28 cellular contexts compared by ENCODE assay signal in the genomic region with DNA sequence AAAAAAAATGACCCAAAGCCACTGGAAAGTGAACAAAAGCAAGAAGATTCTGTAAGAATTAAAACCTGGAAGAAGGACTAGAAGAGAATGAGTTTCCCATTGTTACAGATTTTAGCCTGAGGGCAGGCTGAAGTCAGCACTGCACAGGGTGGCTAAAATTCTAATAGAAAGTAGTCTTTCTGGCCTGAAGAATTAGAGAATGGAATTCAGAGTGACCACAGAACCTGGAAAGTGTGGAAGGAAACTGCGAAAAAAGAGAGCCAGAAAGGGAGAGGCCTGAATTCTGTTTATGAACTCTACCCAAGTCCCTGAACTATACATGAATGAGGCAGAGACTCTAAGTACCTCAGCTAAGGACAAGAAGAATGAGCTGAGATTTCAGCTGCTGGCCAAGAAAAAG. TPM values are rescaled to one million over a fixed set of nuclear protein-coding genes. Genes with fewer than 3 reads are reported as not detected.
DNase-seq lines count a peak whose midpoint lies in the region; FAIRE-seq and TF ChIP-seq lines count a peak whose summit lies in the region.
"Had no signal": no experiment of that assay in that cellular context is flagged by ENCODE, and none has a peak within 500 bp of the region (broad histone marks: within the 10 kb centered on the region; RNA-seq: fewer than 3 reads in every experiment).

No MANE protein-coding gene starts in this region.

- H3K4me1 ChIP-seq in PC-9 (replicated peaks; ENCODE audit: insufficient read depth) (peaks cover 10% of the 10 kb centered on the region), H1 (replicated peaks in 1 of 4; ENCODE audit: control insufficient read depth in 3 of 4, insufficient read depth in 4 of 4, low read length in 3 of 4) (no peaks in the 10 kb centered on the region), neural progenitor cell (no peaks in the 10 kb centered on the region), right atrium auricular region (no peaks in the 10 kb centered on the region)
- H3K4me1 ChIP-seq: foreskin keratinocyte had no signal

- POLR2A ChIA-PET in PC-9 (lab: Charles Lee; ENCODE audit: unreplicated experiment) (no interaction called here), H1 (lab: Charles Lee; ENCODE audit: partially characterized antibody) (no interaction called here)

- H3K23ac ChIP-seq in H1 (ENCODE audit: insufficient read length), result no peak overlapping the region

- H3K56ac ChIP-seq in H1 (replicated peaks; ENCODE audit: insufficient read length, low read depth, low read length), result no peak overlapping the region

- TF ChIP-seq POLR2A in H1 (IDR thresholded peaks at IDR 0.05; ENCODE audit: control extremely low read depth in 1 of 2, low read depth in 2 of 2, low read length in 2 of 2), result no peak

- H3K36me3 ChIP-seq in PC-9 (ENCODE audit: low read depth), result no peaks in the 10 kb centered on the region
- no peaks in the 10 kb centered on the region for H3K36me3 ChIP-seq in H1 (ENCODE audit: control insufficient read depth in 2 of 4, insufficient read depth in 4 of 4, low read length in 3 of 4)
- H3K36me3 ChIP-seq in neural progenitor cell, result no peaks in the 10 kb centered on the region
- H3K36me3 ChIP-seq in right atrium auricular region, result no peaks in the 10 kb centered on the region
- H3K36me3 ChIP-seq: MG63 had no signal

- H3F3A ChIP-seq in PC-9 (ENCODE audit: insufficient read depth, low read depth), result no peaks in the 10 kb centered on the region
- H3F3A ChIP-seq in neural progenitor cell (ENCODE audit: low read depth), result no peaks in the 10 kb centered on the region

- no peak overlapping the region for H4K5ac ChIP-seq in H1 (ENCODE audit: insufficient read length, low read depth, low read length)

- 93% methylated on average over 1 of the region's 1 CpG; no CpG with 5 or more reads in 1 of the 2 experiments for WGBS in H1 (ENCODE audit: extremely low coverage in 1 of 2, insufficient coverage in 1 of 2, insufficient read length in 1 of 2, insufficient replicate concordance in 2 of 2, low coverage in 1 of 2, low lambda C conversion rate in 2 of 2, missing lambda C conversion rate in 1 of 2), 2 experiments

- H2BK120ac ChIP-seq in H1 (replicated peaks; ENCODE audit: low read depth, low read length), result no peak overlapping the region

- H3K27ac ChIP-seq in PC-9 (no peak overlapping the region), H1 (ENCODE audit: low read depth, low read length) (no peak overlapping the region), neural progenitor cell (no peak overlapping the region), coronary artery (no peak overlapping the region), right atrium auricular region (no peak overlapping the region)
- H3K27ac ChIP-seq: foreskin keratinocyte had no signal

- TF ChIP-seq RAD21 in H1 (IDR thresholded peaks at IDR 0.05 in 1 of 2, conservative IDR thresholded peaks at IDR 0.05 in 1 of 2; ENCODE audit: low read depth in 2 of 2, low read length in 2 of 2), result no peak

- no peak overlapping the region for H2BK12ac ChIP-seq in H1 (ENCODE audit: low read depth, low read length)

- H3K9me3 Mint-ChIP-seq in neural progenitor cell, result peaks cover 2% of the 10 kb centered on the region
- H3K9me3 Mint-ChIP-seq: activated naive CD4-positive, alpha-beta T cell treated with anti-CD3 and anti-CD28 coated beads, Interleukin-2, amount 50 U/mL, for 24 hours; activated T-cell treated with anti-CD3 and anti-CD28 coated beads, Interleukin-2, amount 50 U/mL, for 72 hours; CD8-positive, alpha-beta T cell; IgD-negative memory B cell; natural killer cell treated with Interleukin-12 subunit alpha and Interleukin-12 subunit beta and Interleukin-15 and Interleukin-18, amount 100 ng/mL, for 72 hours had no signal

- no peak for TF ChIP-seq EP300 in H1 (IDR thresholded peaks at IDR 0.05; ENCODE audit: borderline replicate concordance in 1 of 2, low read depth in 2 of 2, low read length in 2 of 2)

- no peak overlapping the region for H2BK5ac ChIP-seq in H1 (ENCODE audit: low read depth, low read length)

- H3K4me1 Mint-ChIP-seq in neural progenitor cell, result no peaks in the 10 kb centered on the region
- H3K4me1 Mint-ChIP-seq: activated naive CD4-positive, alpha-beta T cell treated with anti-CD3 and anti-CD28 coated beads, Interleukin-2, amount 50 U/mL, for 24 hours; brain; IgD-negative memory B cell had no signal

- no peak overlapping the region for H3K4me3 ChIP-seq in PC-9
- no peak overlapping the region for H3K4me3 ChIP-seq in H1 (ENCODE audit: extremely low read depth in 1 of 4, insufficient read depth in 2 of 4, low read depth in 3 of 4, low read length in 4 of 4)
- no peak overlapping the region for H3K4me3 ChIP-seq in neural progenitor cell
- H3K4me3 ChIP-seq in coronary artery, result no peak overlapping the region
- no peak overlapping the region for H3K4me3 ChIP-seq in right atrium auricular region
- H3K4me3 ChIP-seq: MG63 had no signal

- no peaks in the 10 kb centered on the region for H3K36me3 Mint-ChIP-seq in neural progenitor cell
- H3K36me3 Mint-ChIP-seq: activated naive CD4-positive, alpha-beta T cell treated with anti-CD3 and anti-CD28 coated beads, Interleukin-2, amount 50 U/mL, for 24 hours; brain; CD8-positive, alpha-beta T cell; natural killer cell treated with Interleukin-12 subunit alpha and Interleukin-12 subunit beta and Interleukin-15 and Interleukin-18, amount 100 ng/mL, for 72 hours had no signal

- H3K9ac ChIP-seq in H1 (replicated peaks in 1 of 4; ENCODE audit: extremely low read depth in 1 of 4, low read depth in 3 of 4, low read length in 3 of 4) (no peak overlapping the region), neural progenitor cell (no peak overlapping the region)

- no peaks in the 10 kb centered on the region for H3K9me2 ChIP-seq in PC-9 (ENCODE audit: insufficient read depth)

- CTCF ChIA-PET in PC-9 (lab: Charles Lee), result no interaction called here
- CTCF ChIA-PET in H1 (lab: Charles Lee; ENCODE audit: partially characterized antibody), result no interaction called here

- intact Hi-C loops in PC-9 (cut with micrococcal nuclease; ENCODE audit: unreplicated experiment), result loop anchor here (2.0 to 10.0 kb wide), 2 partner anchors 216 to 1778 kb away; a partner anchor contains a TSS

- H3K79me2 ChIP-seq in PC-9 (ENCODE audit: low read depth) (no peaks in the 10 kb centered on the region), H1 (ENCODE audit: control insufficient read depth in 1 of 2, insufficient read depth in 2 of 2, low read length in 2 of 2) (no peaks in the 10 kb centered on the region), neural progenitor cell (ENCODE audit: low read depth) (no peaks in the 10 kb centered on the region)

- DNase-seq in GM19239 (ENCODE audit: insufficient read length, low spot score) (no peak), PC-9 (peak; percentile 57 to 58), H1 (ENCODE audit: low read depth in 1 of 2, low spot score in 2 of 2) (no peak), neural progenitor cell (ENCODE audit: low spot score) (no peak), coronary artery (ENCODE audit: low spot score) (no peak), right atrium auricular region (ENCODE audit: low spot score) (no peak), glomerular visceral epithelial cell (ENCODE audit: extremely low spot score) (no peak), NCI-H2081 (lab: John Stamatoyannopoulos, UW) (no peak)
- DNase-seq: activated T-cell treated with anti-CD3 and anti-CD28 coated beads, Interleukin-2, amount 50 U/mL, for 72 hours; CD8-positive, alpha-beta T cell; cortex of kidney; left colon; MG63; midbrain; NCI-H146; NCI-H2171; NCI-H526; Right ventricle myocardium superior; small intestine; stimulated activated CD4-positive, alpha-beta T cell treated with anti-CD3 and anti-CD28 coated beads, Interleukin-2, amount 100 ng/mL, for 48 hours; stimulated activated naive CD4-positive, alpha-beta T cell treated with Interleukin-2 at 50 U/mL for 16 hours had no signal

- no peak overlapping the region for H2AFZ ChIP-seq in PC-9
- H2AFZ ChIP-seq in H1 (ENCODE audit: low read length), result 0 out of 2 replicates have a peak overlapping the region, but pooled peaks have one; percentile 52
- H2AFZ ChIP-seq in neural progenitor cell (replicated peaks), result peak overlapping the region; percentile 91

- no peak overlapping the region for H4K8ac ChIP-seq in H1 (ENCODE audit: extremely low read depth, insufficient read depth, low read length)

- H3K4me3 Mint-ChIP-seq in neural progenitor cell, result no peak overlapping the region
- H3K4me3 Mint-ChIP-seq: activated naive CD4-positive, alpha-beta T cell treated with anti-CD3 and anti-CD28 coated beads, Interleukin-2, amount 50 U/mL, for 24 hours; activated T-cell treated with anti-CD3 and anti-CD28 coated beads, Interleukin-2, amount 50 U/mL, for 72 hours; brain; CD8-positive, alpha-beta T cell; IgD-negative memory B cell; natural killer cell treated with Interleukin-12 subunit alpha and Interleukin-12 subunit beta and Interleukin-15 and Interleukin-18, amount 100 ng/mL, for 72 hours had no signal

- peaks cover 2% of the 10 kb centered on the region for H3K27me3 Mint-ChIP-seq in neural progenitor cell (ENCODE audit: insufficient read depth, low read depth)
- H3K27me3 Mint-ChIP-seq: progenitor cell of endocrine pancreas had no signal

- no peak overlapping the region for H2AK5ac ChIP-seq in H1 (ENCODE audit: low read depth, low read length)

- no peak overlapping the region for H3K14ac ChIP-seq in H1 (ENCODE audit: insufficient read length)

- peak overlapping the region; percentile 32; the same call in 1 of the 2 replicates for H3K4me2 ChIP-seq in PC-9
- H3K4me2 ChIP-seq in H1 (ENCODE audit: insufficient read depth in 1 of 2, low read depth in 2 of 2, low read length in 2 of 2), result no peak overlapping the region
- H3K4me2 ChIP-seq in neural progenitor cell, result no peak overlapping the region

- no peak overlapping the region for H4K91ac ChIP-seq in H1 (replicated peaks; ENCODE audit: insufficient read length, low read length)

- H3K23me2 ChIP-seq in H1 (ENCODE audit: low read depth, low read length), result no peaks in the 10 kb centered on the region

- H4K20me1 ChIP-seq in PC-9 (ENCODE audit: insufficient read depth), result no peaks in the 10 kb centered on the region
- no peaks in the 10 kb centered on the region for H4K20me1 ChIP-seq in H1 (replicated peaks in 1 of 2; ENCODE audit: control insufficient read depth in 1 of 2, insufficient read depth in 2 of 2, low read length in 2 of 2)
- H4K20me1 ChIP-seq in neural progenitor cell (ENCODE audit: low read depth), result no peaks in the 10 kb centered on the region

- H3K9me3 ChIP-seq in PC-9 (ENCODE audit: insufficient read depth, low read depth) (no peaks in the 10 kb centered on the region), H1 (ENCODE audit: insufficient read depth in 2 of 2, low read depth in 1 of 2, low read length in 1 of 2) (no peaks in the 10 kb centered on the region), neural progenitor cell (ENCODE audit: low read depth) (no peaks in the 10 kb centered on the region), right atrium auricular region (no peaks in the 10 kb centered on the region)

- TF ChIP-seq CTCF in PC-9 (conservative IDR thresholded peaks at IDR 0.05), result no peak
- TF ChIP-seq CTCF in H1 (IDR thresholded peaks at IDR 0.05; ENCODE audit: control extremely low read depth in 1 of 3, insufficient read depth in 1 of 3, low read depth in 1 of 3, low read length in 3 of 3), result no peak
- TF ChIP-seq CTCF in neural progenitor cell (IDR thresholded peaks at IDR 0.05), result no peak
- TF ChIP-seq CTCF in coronary artery (IDR thresholded peaks at IDR 0.05), result no peak
- TF ChIP-seq CTCF in right atrium auricular region (IDR thresholded peaks at IDR 0.05), result no peak

- no TSS peak for BruUV-seq in PC-9 (replicated peaks; lab: Mats Ljungman, UMichigan)

- H3K27me3 ChIP-seq in PC-9 (ENCODE audit: insufficient read depth, low read depth) (no peaks in the 10 kb centered on the region), H1 (replicated peaks in 1 of 4; ENCODE audit: control insufficient read depth in 3 of 4, extremely low read depth in 1 of 4, insufficient read depth in 3 of 4, low read length in 3 of 4) (no peaks in the 10 kb centered on the region), neural progenitor cell (no peaks in the 10 kb centered on the region), right atrium auricular region (no peaks in the 10 kb centered on the region)
- H3K27me3 ChIP-seq: MG63 had no signal

- H2BK15ac ChIP-seq in H1 (ENCODE audit: low read length), result no peak overlapping the region

- H3K18ac ChIP-seq in H1 (ENCODE audit: extremely low read depth, low read length), result no peak overlapping the region

- H3K4ac ChIP-seq in H1 (replicated peaks; ENCODE audit: insufficient read length, low read depth, low read length), result no peak overlapping the region

- FAIRE-seq in GM19239 (lab: Jason Lieb, UNC), result peak; percentile 14
- no peak for FAIRE-seq in H1 (lab: Jason Lieb, UNC)
- FAIRE-seq: small intestine, TTC549 had no signal

- H2BK20ac ChIP-seq in H1 (ENCODE audit: low read length), result no peak overlapping the region

- H3K79me1 ChIP-seq in H1 (ENCODE audit: low read depth, low read length), result no peaks in the 10 kb centered on the region

- no peak overlapping the region for H3K27ac Mint-ChIP-seq in neural progenitor cell
- H3K27ac Mint-ChIP-seq: activated naive CD4-positive, alpha-beta T cell treated with anti-CD3 and anti-CD28 coated beads, Interleukin-2, amount 50 U/mL, for 24 hours; activated T-cell treated with anti-CD3 and anti-CD28 coated beads, Interleukin-2, amount 50 U/mL, for 72 hours; brain; CD8-positive, alpha-beta T cell; IgD-negative memory B cell; natural killer cell treated with Interleukin-12 subunit alpha and Interleukin-12 subunit beta and Interleukin-15 and Interleukin-18, amount 100 ng/mL, for 72 hours; progenitor cell of endocrine pancreas had no signal

RNA-seq across cellular contexts. Expression of a gene that starts 38.9 kb away (rescaled TPM):
- total RNA-seq in PC-9 (2021) (0.15 TPM in 1 of 2 replicates, not detected in the other), neural progenitor cell (ENCODE audit: low replicate concordance) (17.8 and 22.6 TPM in 2 replicates), right atrium auricular region (100 to 1,000 TPM in 1 of 2 donors, 10 to 100 TPM in 1; 78.2 to 117 TPM)
- 5.0 and 5.7 TPM in 2 replicates for total RNA-seq in H1 (2021; fragmentation: NEBNext Ultra II Directional; extraction: Animal tissue kit (Norgen Biotek cat#: 25700))
- polyA plus RNA-seq in H1 (2011; rRNA removed), result 2.0 and 2.4 TPM in 2 replicates
- 4.7 TPM for polyA plus RNA-seq in H1 (2011; cell fraction: cytosol; rRNA removed)
- 8.2 TPM for polyA plus RNA-seq in H1 (2011; cell fraction: nucleus; rRNA removed)
- 2.8 to 4.3 TPM (median 4.0 TPM) in 4 replicates for polyA plus RNA-seq in H1 (2012, experiment 1 of 2)
- polyA plus RNA-seq in H1 (2012, experiment 2 of 2), result 0.10 TPM
- polyA plus RNA-seq in H1 (2013, experiment 1 of 2), result 5.2 TPM
- polyA plus RNA-seq in H1 (2013, experiment 2 of 2), result 4.2 TPM
- 5.4 and 10.6 TPM in 2 replicates for polyA minus RNA-seq in H1 (2011; rRNA and poly(A)+ RNA removed)
- polyA minus RNA-seq in H1 (2011; cell fraction: cytosol; rRNA and poly(A)+ RNA removed), result 3.6 TPM
- polyA minus RNA-seq in H1 (2011; cell fraction: nucleus; rRNA and poly(A)+ RNA removed), result 13.5 TPM
- total RNA-seq: foreskin keratinocyte; natural killer cell treated with Interleukin-12 subunit alpha and Interleukin-12 subunit beta and Interleukin-15 and Interleukin-18, amount 100 ng/mL, for 72 hours had no signal
- polyA plus RNA-seq: foreskin keratinocyte, IgD-negative memory B cell had no signal

Comparison
In these comparisons a context has a peak if more than half of its experiments do, and no peak if none do; other contexts are left out.
1. DNase-seq: peak in PC-9 (2 of 2); none in GM19239 (single experiment), H1 (0 of 2), neural progenitor cell (single experiment), coronary artery (single experiment), right atrium auricular region (single experiment), glomerular visceral epithelial cell (single experiment) and NCI-H2081 (0 of 2).